8 cellular contexts compared by ENCODE assay signal in genomic region chr17:65055708-65056638, GRCh38. TPM values are rescaled to one million over a fixed set of nuclear protein-coding genes. Genes with fewer than 3 reads are reported as not detected.
DNase-seq lines count a peak whose midpoint lies in the region; ATAC-seq and TF ChIP-seq lines count a peak whose summit lies in the region.

No MANE protein-coding gene starts in this region.

- H3K4me3 ChIP-seq in KMS-11 (IDR thresholded peaks at IDR 0.05; ENCODE audit: insufficient read depth, low read depth, low read length) (peak overlapping the region; percentile 38), duodenal mucosa (ENCODE audit: low read depth in 1 of 2, low read length in 2 of 2) (peak overlapping the region; percentile 83 to 88), lower leg skin (ENCODE audit: low read depth, poor library complexity, severe bottlenecking) (peak overlapping the region; percentile 64)

- H3K27me3 ChIP-seq in KMS-11 (ENCODE audit: insufficient read depth, low read depth) (no peaks in the 10 kb centered on the region), duodenal mucosa (ENCODE audit: control insufficient read depth in 1 of 2, insufficient read depth in 2 of 2, low read length in 2 of 2) (no peaks in the 10 kb centered on the region)

- no peaks in the 10 kb centered on the region; the same call in 1 of the 2 replicates for H4K20me1 ChIP-seq in KMS-11 (ENCODE audit: insufficient read depth)

- H3K9ac ChIP-seq in KMS-11 = peak overlapping the region; percentile 85
- peak overlapping the region; percentile 82 to 94 for H3K9ac ChIP-seq in duodenal mucosa (ENCODE audit: low read depth in 1 of 2, low read length in 2 of 2)

- peak; percentile 21 for ATAC-seq in GM21619 (IDR thresholded peaks at IDR 0.05; ENCODE audit: unreplicated experiment)

- H3K27ac ChIP-seq in KMS-11 (peak overlapping the region; percentile 87), duodenal mucosa (ENCODE audit: low read depth, low read length) (peak overlapping the region; percentile 100)

- intact Hi-C loops in lower leg skin (cut with DNase I; ENCODE audit: low total_unique reads) = no loop called here

- H3K4me1 ChIP-seq in KMS-11 (ENCODE audit: low read depth, poor library complexity, severe bottlenecking) = peaks cover 32% of the 10 kb centered on the region
- H3K4me1 ChIP-seq in duodenal mucosa (ENCODE audit: control insufficient read depth in 1 of 2, insufficient read depth in 2 of 2, low read length in 2 of 2) = peaks cover 20% of the 10 kb centered on the region in 2 donors

- peak overlapping the region; percentile 90 for H3K4me2 ChIP-seq in KMS-11

- no peaks in the 10 kb centered on the region for H3K9me3 ChIP-seq in duodenal mucosa (ENCODE audit: control insufficient read depth in 1 of 2, low read length in 2 of 2)

- TF ChIP-seq CTCF in KMS-11 (conservative IDR thresholded peaks at IDR 0.05; ENCODE audit: low read depth, low read length) (no peak), lower leg skin (IDR thresholded peaks at IDR 0.05) (no peak)

- peaks cover 14% of the 10 kb centered on the region; the same call in 1 of the 2 replicates for H3K36me3 ChIP-seq in KMS-11 (ENCODE audit: insufficient read depth)
- H3K36me3 ChIP-seq in duodenal mucosa (ENCODE audit: control insufficient read depth in 1 of 2, insufficient read depth in 2 of 2, low read length in 2 of 2) = peaks cover 5 to 24% of the 10 kb centered on the region in 2 donors

- peak in 1 of 2 donors; percentile 76 for TF ChIP-seq POLR2A in lower leg skin (IDR thresholded peaks at IDR 0.05)

- peak; percentile 44 for DNase-seq in ELF-1 (ENCODE audit: low read depth, low spot score)
- peak; percentile 47 for DNase-seq in activated CD4-positive, alpha-beta T cell treated with anti-CD3 and anti-CD28 coated beads, Interleukin-2, amount 50 U/mL, for 1 hour
- peak; percentile 77 to 94 for DNase-seq in lower leg skin (ENCODE audit: low spot score in 2 of 2)
- peak; percentile 46 to 49 for DNase-seq in stimulated activated CD4-positive, alpha-beta T cell treated with anti-CD3 and anti-CD28 coated beads, Interleukin-4, amount 100 ng/mL, for 4 hours
- DNase-seq in LoVo (ENCODE audit: low spot score) = no peak

- H2AFZ ChIP-seq in KMS-11 (ENCODE audit: low read depth) = peak overlapping the region; percentile 82

- peaks cover 48% of the 10 kb centered on the region for H3K79me2 ChIP-seq in KMS-11 (ENCODE audit: insufficient read depth, low read depth)

- 0% methylated on average over 29 to 63 of the region's 89 CpGs for WGBS in lower leg skin, 2 donors

RNA-seq across cellular contexts. Expression of gene GNA13, which starts 0.6 kb away (rescaled TPM):
- 10 to 100 TPM; 36.5 to 52.1 (median 45.2) TPM for total RNA-seq in lower leg skin
